3 cellular contexts compared by ENCODE assay signal in genomic region chr3:143486611-143487010, GRCh38.
"Had no signal": no experiment of that assay in that cellular context is flagged by ENCODE, and none has a peak within 500 bp of the region (broad histone marks: within the 10 kb centered on the region; RNA-seq: fewer than 3 reads in every experiment).

No MANE protein-coding gene starts in this region.

- ATAC-seq: GM12878 had no signal

- DNase-seq: GDM1, GF-D8 had no signal

- H3K4me3 ChIP-seq: GM12878 had no signal
